Comparison of ENCODE assay signal across 13 cellular contexts in genomic region chr7:69211739-69212138, GRCh38.
DNase-seq lines count a peak whose midpoint lies in the region; ATAC-seq lines count a peak whose summit lies in the region.
"Had no signal": no experiment of that assay in that cellular context is flagged by ENCODE, and none has a peak within 500 bp of the region (broad histone marks: within the 10 kb centered on the region; RNA-seq: fewer than 3 reads in every experiment).

No MANE protein-coding gene starts in this region.

- no peak for ATAC-seq in left colon
- no peak for ATAC-seq in GM18498 (IDR thresholded peaks at IDR 0.05; ENCODE audit: unreplicated experiment)
- ATAC-seq: CD8-positive, alpha-beta T cell; left cardiac atrium had no signal

- DNase-seq in DMS 273 treated with DMSO at 0.1 percent for 48 hours (lab: John Stamatoyannopoulos, UW), result peak; percentile 21
- DNase-seq in H4 (ENCODE audit: low spot score), result peak; percentile 35
- DNase-seq in NCI-H748 treated with DMSO at 0.1 percent for 48 hours (lab: John Stamatoyannopoulos, UW), result peak; percentile 29
- DNase-seq in iPS DF 19.7 (ENCODE audit: low read depth, low spot score), result peak; percentile 35
- no peak for DNase-seq in left colon
- DNase-seq in DMS53 treated with DMSO at 0.1 percent for 48 hours (lab: John Stamatoyannopoulos, UW; ENCODE audit: unreplicated experiment), result no peak
- no peak for DNase-seq in mucosa of gallbladder (ENCODE audit: low spot score)
- DNase-seq: activated naive CD8-positive, alpha-beta T cell treated with anti-CD3 and anti-CD28 coated beads, Interleukin-2, amount 10 ng/mL, durations not matched to agents 7 days and 5 days; CD8-positive, alpha-beta T cell; colonic mucosa; left cardiac atrium; stimulated activated CD4-positive, alpha-beta T cell treated with anti-CD3 and anti-CD28 coated beads, Interleukin-15, amount 100 ng/mL, for 24 hours had no signal

- intact Hi-C loops in left colon (cut with DNase I, micrococcal nuclease), result no loop called here

Comparison
In these comparisons a context has a peak if more than half of its experiments do, and no peak if none do; other contexts are left out.
1. DNase-seq: peak in DMS 273 treated with DMSO at 0.1 percent for 48 hours (single experiment), H4 (single experiment), NCI-H748 treated with DMSO at 0.1 percent for 48 hours (single experiment) and iPS DF 19.7 (single experiment); none in left colon (0 of 2), DMS53 treated with DMSO at 0.1 percent for 48 hours (single experiment) and mucosa of gallbladder (single experiment).